Comparison of ENCODE assay signal across 19 cellular contexts in genomic region chr3:165128544-165128943, GRCh38. TPM values are rescaled to one million over a fixed set of nuclear protein-coding genes. Genes with fewer than 3 reads are reported as not detected.
DNase-seq lines count a peak whose midpoint lies in the region; ATAC-seq, FAIRE-seq and TF ChIP-seq lines count a peak whose summit lies in the region.
"Had no signal": no experiment of that assay in that cellular context is flagged by ENCODE, and none has a peak within 500 bp of the region (broad histone marks: within the 10 kb centered on the region; RNA-seq: fewer than 3 reads in every experiment).

No MANE protein-coding gene starts in this region.

- H3K9ac ChIP-seq in HepG2 (ENCODE audit: insufficient read depth, low read depth, low read length), result no peak overlapping the region
- H3K9ac ChIP-seq: GM23248 had no signal

- no peak overlapping the region for H3K4me3 Mint-ChIP-seq in stimulated activated memory B cell treated with anti-CD40 and anti-IgM and Interleukin-4, amounts not matched to agents 10 μg/mL and 1 μg/mL and 100 μg/mL, for 72 hours
- H3K4me3 Mint-ChIP-seq: CD14-positive monocyte; CD8-positive, alpha-beta T cell had no signal

- no peaks in the 10 kb centered on the region for H3K36me3 Mint-ChIP-seq in stimulated activated memory B cell treated with anti-CD40 and anti-IgM and Interleukin-4, amounts not matched to agents 10 μg/mL and 1 μg/mL and 100 μg/mL, for 72 hours
- H3K36me3 Mint-ChIP-seq: CD14-positive monocyte; CD8-positive, alpha-beta T cell had no signal

- TF ChIP-seq RAD21 in HepG2 (CRISPR knock-in tag; IDR thresholded peaks at IDR 0.05), result no peak

- intact Hi-C loops in HepG2 (cut with micrococcal nuclease; ENCODE audit: unreplicated experiment), result no loop called here

- FAIRE-seq in HepG2 (lab: Jason Lieb, UNC), result peak; percentile 36
- FAIRE-seq: D721Med, H54 had no signal

- H3K27me3 ChIP-seq in HepG2 (ENCODE audit: control insufficient read depth in 1 of 2, insufficient read depth in 2 of 2, low read length in 2 of 2), result no peaks in the 10 kb centered on the region

- no peak overlapping the region for H2AFZ ChIP-seq in HepG2 (ENCODE audit: low read length)
- H2AFZ ChIP-seq: GM23248 had no signal

- DNase-seq in DMS53 (lab: John Stamatoyannopoulos, UW) (peak; percentile 5), DMS53 treated with DMSO at 0.1 percent for 48 hours (lab: John Stamatoyannopoulos, UW; ENCODE audit: unreplicated experiment) (no peak), NCI-H2029 (lab: John Stamatoyannopoulos, UW) (peak; percentile 39), HepG2 (ENCODE audit: low spot score) (peak; percentile 70), DMS 273 treated with DMSO at 0.1 percent for 48 hours (lab: John Stamatoyannopoulos, UW) (no peak)
- DNase-seq: CD8-positive, alpha-beta T cell; COR-L47; GM23248 had no signal

- POLR2A ChIA-PET in HepG2 (lab: Yijun Ruan, JAX), result no interaction called here

- H3K4me2 ChIP-seq in HepG2 (ENCODE audit: low read depth, low read length), result peak overlapping the region; percentile 65

- H3K27ac Mint-ChIP-seq in stimulated activated memory B cell treated with anti-CD40 and anti-IgM and Interleukin-4, amounts not matched to agents 10 μg/mL and 1 μg/mL and 100 μg/mL, for 72 hours, result no peak overlapping the region
- H3K27ac Mint-ChIP-seq: CD14-positive monocyte; CD8-positive, alpha-beta T cell had no signal

- H3K27me3 Mint-ChIP-seq in stimulated activated memory B cell treated with anti-CD40 and anti-IgM and Interleukin-4, amounts not matched to agents 10 μg/mL and 1 μg/mL and 100 μg/mL, for 72 hours, result no peaks in the 10 kb centered on the region

- 0 out of 6 replicates have a peak overlapping the region, but pooled peaks of 1 of the 3 experiments have one; percentile 23 for H3K4me3 ChIP-seq in HepG2 (replicated peaks in 1 of 3; ENCODE audit: insufficient read depth in 1 of 3, low read depth in 2 of 3, low read length in 3 of 3)
- H3K4me3 ChIP-seq: GM23248 had no signal

- H3K4me1 ChIP-seq in HepG2 (ENCODE audit: insufficient read depth, low read length), result peaks cover 50% of the 10 kb centered on the region

- no peak for TF ChIP-seq CTCF in HepG2 (CRISPR knock-in tag; IDR thresholded peaks at IDR 0.05)

- no peak for TF ChIP-seq POLR2A in HepG2 (IDR thresholded peaks at IDR 0.05; ENCODE audit: insufficient read depth in 1 of 2, low read depth in 2 of 2, low read length in 2 of 2)

- peak overlapping the region; percentile 46 for H3K27ac ChIP-seq in HepG2 (ENCODE audit: extremely low read length, insufficient read depth, low read length)
- H3K27ac ChIP-seq: 22Rv1, GM23248, HL-60 had no signal

- WGBS in HepG2 (ENCODE audit: low lambda C conversion rate), result 0% methylated on average over 1 of the region's 1 CpG

- no peaks in the 10 kb centered on the region for H3K4me1 Mint-ChIP-seq in stimulated activated memory B cell treated with anti-CD40 and anti-IgM and Interleukin-4, amounts not matched to agents 10 μg/mL and 1 μg/mL and 100 μg/mL, for 72 hours
- H3K4me1 Mint-ChIP-seq: CD14-positive monocyte had no signal

- in situ Hi-C loops in HepG2 (cut with HindIII; ENCODE audit: extremely low pct_ligation_motif_present, low pct_unique_long_range_greater_than_20kb), result no loop called here

- peak in 1 of 2 experiments; percentile 45; a peak in 1 of 4 replicates for TF ChIP-seq EP300 in HepG2 (IDR thresholded peaks at IDR 0.05; ENCODE audit: low read depth in 2 of 2, low read length in 2 of 2)
- TF ChIP-seq EP300 in HepG2 (CRISPR knock-in tag; IDR thresholded peaks at IDR 0.05; ENCODE audit: borderline replicate concordance), result no peak

- CTCF ChIA-PET in HepG2 (lab: Yijun Ruan, JAX; ENCODE audit: low intra/inter-chr PET ratio, low total read pairs), result no interaction called here

- no TSS peak for BruUV-seq in HepG2 (replicated peaks; lab: Mats Ljungman, UMichigan)

- no peaks in the 10 kb centered on the region for H3K36me3 ChIP-seq in HepG2 (replicated peaks in 1 of 2; ENCODE audit: control insufficient read depth in 1 of 2, insufficient read depth in 2 of 2, low read length in 2 of 2)

- no peaks in the 10 kb centered on the region for H4K20me1 ChIP-seq in HepG2 (ENCODE audit: insufficient read depth, low read length)

- ATAC-seq in HepG2 (peak; percentile 93), HG02623 (IDR thresholded peaks at IDR 0.05; ENCODE audit: unreplicated experiment) (no peak)
- ATAC-seq in stimulated activated memory B cell treated with anti-CD40 and anti-IgM and Interleukin-4, amounts not matched to agents 10 μg/mL and 1 μg/mL and 100 μg/mL, for 72 hours, result peak; percentile 20
- ATAC-seq: CD8-positive, alpha-beta T cell; HCT116 had no signal

- no peaks in the 10 kb centered on the region for H3K9me3 Mint-ChIP-seq in stimulated activated memory B cell treated with anti-CD40 and anti-IgM and Interleukin-4, amounts not matched to agents 10 μg/mL and 1 μg/mL and 100 μg/mL, for 72 hours

- H3K79me2 ChIP-seq in HepG2 (ENCODE audit: insufficient read depth, low read length), result no peaks in the 10 kb centered on the region

- no peaks in the 10 kb centered on the region for H3K9me3 ChIP-seq in HepG2 (ENCODE audit: low read length)

TF ChIP-seq in HepG2, 621 proteins besides CTCF, POLR2A, EP300 and RAD21 (continues in another document):
- no peak for TF ChIP-seq THAP9 (CRISPR knock-in tag; IDR thresholded peaks at IDR 0.05; ENCODE audit: borderline replicate concordance)
- no peak for TF ChIP-seq GMEB2 (CRISPR knock-in tag; IDR thresholded peaks at IDR 0.05; ENCODE audit: low read depth)
- TF ChIP-seq SAFB2 (CRISPR knock-in tag; IDR thresholded peaks at IDR 0.05; ENCODE audit: borderline replicate concordance, low read depth), result no peak
- no peak for TF ChIP-seq CBX5 (CRISPR knock-in tag; IDR thresholded peaks at IDR 0.05; ENCODE audit: borderline replicate concordance)
- TF ChIP-seq MXD3 (CRISPR knock-in tag; IDR thresholded peaks at IDR 0.05), result no peak
- no peak for TF ChIP-seq KLF16 (CRISPR knock-in tag; IDR thresholded peaks at IDR 0.05)
- TF ChIP-seq IRF2 (CRISPR knock-in tag; IDR thresholded peaks at IDR 0.05), result no peak; the same call in 1 of the 2 replicates

RNA-seq across cellular contexts. Expression of gene SI, which starts 50.2 kb away (rescaled TPM):
- not detected in 2 replicates for total RNA-seq in HepG2 (2016; rRNA removed; fragmentation: Illumina TruSeq; extraction: Trizol)
- not detected in 2 replicates for total RNA-seq in HepG2 (2016; cell fraction: cytosol; rRNA removed; fragmentation: Illumina TruSeq; extraction: Trizol; ENCODE audit: low read depth)
- total RNA-seq in HepG2 (2016; cell fraction: insoluble cytoplasmic fraction; rRNA removed; fragmentation: Illumina TruSeq; extraction: Trizol), result not detected in 2 replicates
- not detected in 2 replicates for total RNA-seq in HepG2 (2016; cell fraction: membrane; rRNA removed; fragmentation: Illumina TruSeq; extraction: Trizol)
- total RNA-seq in HepG2 (2016; cell fraction: nucleus; rRNA removed; fragmentation: Illumina TruSeq; extraction: Trizol), result not detected in 2 replicates
- polyA plus RNA-seq in HepG2 (2011; rRNA removed), result not detected in 2 replicates
- polyA plus RNA-seq in HepG2 (2011; cell fraction: cytosol; rRNA removed), result not detected in 2 replicates
- polyA plus RNA-seq in HepG2 (2011; cell fraction: nucleus; rRNA removed), result not detected in 2 replicates
- polyA plus RNA-seq in HepG2 (2012), result not detected in 2 replicates
- polyA plus RNA-seq in HepG2 (2016; cell fraction: cytosol; fragmentation: Illumina TruSeq; extraction: Trizol; ENCODE audit: low read depth), result not detected in 2 replicates
- not detected in 2 replicates for polyA plus RNA-seq in HepG2 (2016; cell fraction: insoluble cytoplasmic fraction; fragmentation: Illumina TruSeq; extraction: Trizol; ENCODE audit: low read depth)
- not detected in 2 replicates for polyA plus RNA-seq in HepG2 (2016; cell fraction: membrane; fragmentation: Illumina TruSeq; extraction: Trizol; ENCODE audit: low read depth)
- polyA plus RNA-seq in HepG2 (2016; cell fraction: nucleus; fragmentation: Illumina TruSeq; extraction: Trizol; ENCODE audit: insufficient read depth, low read depth), result not detected in 2 replicates
- polyA minus RNA-seq in HepG2 (2011; rRNA and poly(A)+ RNA removed; ENCODE audit: low replicate concordance), result not detected in 2 replicates
- polyA minus RNA-seq in HepG2 (2011; cell fraction: cytosol; rRNA and poly(A)+ RNA removed), result not detected in 2 replicates
- not detected in 2 replicates for polyA minus RNA-seq in HepG2 (2011; cell fraction: nucleus; rRNA and poly(A)+ RNA removed)
- total RNA-seq: A673; CD8-positive, alpha-beta T cell; Daoy; GM23248 had no signal
- polyA plus RNA-seq: BJ, CD14-positive monocyte, GM23248 had no signal

Comparison
In these comparisons a context has a peak if more than half of its experiments do, and no peak if none do; other contexts are left out.
1. DNase-seq: peak in DMS53 (single experiment), NCI-H2029 (single experiment) and HepG2 (single experiment); none in DMS53 treated with DMSO at 0.1 percent for 48 hours (single experiment) and DMS 273 treated with DMSO at 0.1 percent for 48 hours (single experiment).